In the genomic region with DNA sequence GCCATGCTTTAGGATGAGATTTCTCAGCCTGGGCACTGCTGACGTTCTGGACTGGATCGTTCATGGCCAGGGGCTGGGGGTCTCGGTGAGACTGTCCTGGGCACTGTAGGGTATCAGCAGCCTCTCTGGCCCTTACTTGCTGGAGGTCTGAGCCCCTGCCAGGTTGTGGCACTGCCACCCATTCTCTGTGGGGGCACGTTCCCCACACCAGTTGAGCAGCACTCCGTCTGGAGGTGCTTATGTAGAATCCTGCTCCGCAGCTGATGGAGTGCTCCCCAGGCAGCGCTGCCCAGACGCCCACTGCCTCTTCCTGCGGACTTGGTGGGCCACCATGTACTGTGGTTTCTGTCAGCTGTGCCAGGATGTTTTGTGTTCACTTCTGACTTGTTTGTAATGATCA, we compare ENCODE assay signal across 22 cellular contexts. TPM values are rescaled to one million over a fixed set of nuclear protein-coding genes. Genes with fewer than 3 reads are reported as not detected.
DNase-seq lines count a peak whose midpoint lies in the region; ATAC-seq, FAIRE-seq and TF ChIP-seq lines count a peak whose summit lies in the region.
"Had no signal": no experiment of that assay in that cellular context is flagged by ENCODE, and none has a peak within 500 bp of the region (broad histone marks: within the 10 kb centered on the region; RNA-seq: fewer than 3 reads in every experiment).

No MANE protein-coding gene starts in this region.

- 83% methylated on average over 6 of the region's 9 CpGs for WGBS in esophagus muscularis mucosa

- H3K4me3 ChIP-seq in cardiac muscle cell (no peak overlapping the region), ascending aorta (no peak overlapping the region), esophagus muscularis mucosa (no peak overlapping the region), gastrocnemius medialis (no peak overlapping the region)
- H3K4me3 ChIP-seq: HAP-1 had no signal

- H3K27me3 ChIP-seq in cardiac muscle cell (no peaks in the 10 kb centered on the region), ascending aorta (no peaks in the 10 kb centered on the region), esophagus muscularis mucosa (no peaks in the 10 kb centered on the region), gastrocnemius medialis (no peaks in the 10 kb centered on the region)

- DNase-seq in cardiac muscle cell (ENCODE audit: low read depth in 1 of 2, low spot score in 1 of 2) (no peak), Right ventricle myocardium inferior (ENCODE audit: missing footprints) (no peak), ascending aorta (ENCODE audit: low spot score in 2 of 2) (peak in 1 of 2 donors; percentile 53), esophagus muscularis mucosa (ENCODE audit: extremely low spot score) (peak; percentile 64), gastrocnemius medialis (no peak), hypothalamus (lab: John Stamatoyannopoulos, UW) (no peak), GM12891 (ENCODE audit: insufficient read length, low spot score) (no peak)
- DNase-seq: DMS79 treated with DMSO at 0.1 percent for 48 hours, MV-4-11, NCI-H1417 treated with DMSO at 0.1 percent for 48 hours, NCI-H187 treated with DMSO at 0.1 percent for 48 hours, NCI-H2227 treated with DMSO at 0.1 percent for 48 hours, NCI-H510A treated with DMSO at 0.1 percent for 48 hours, NCI-H774, SHP77 had no signal

- TF ChIP-seq CTCF in cardiac muscle cell (IDR thresholded peaks at IDR 0.05; ENCODE audit: low read depth, low read length) (no peak), ascending aorta (IDR thresholded peaks at IDR 0.05) (no peak), esophagus muscularis mucosa (IDR thresholded peaks at IDR 0.05) (no peak), gastrocnemius medialis (IDR thresholded peaks at IDR 0.05 in 4 of 5, conservative IDR thresholded peaks at IDR 0.05 in 1 of 5) (no peak)

- no peak for TF ChIP-seq EP300 in esophagus muscularis mucosa (IDR thresholded peaks at IDR 0.05)

- no peak for FAIRE-seq in GM12891 (lab: Jason Lieb, UNC)
- FAIRE-seq: RCC 7860 had no signal

- TF ChIP-seq POLR2A in esophagus muscularis mucosa (IDR thresholded peaks at IDR 0.05; ENCODE audit: low read depth) (no peak), gastrocnemius medialis (IDR thresholded peaks at IDR 0.05) (no peak), GM12891 (IDR thresholded peaks at IDR 0.05; ENCODE audit: low read depth, low read length) (no peak)

- in situ Hi-C loops in gastrocnemius medialis (cut with MboI; ENCODE audit: low sequenced_read_pairs in 4 of 4) = no loop called here

- H3K4me1 ChIP-seq in cardiac muscle cell (ENCODE audit: low read depth) (peaks cover 45% of the 10 kb centered on the region), ascending aorta (peaks cover 7 to 31% of the 10 kb centered on the region in 2 donors), esophagus muscularis mucosa (peaks cover 24 to 45% (median 27%) of the 10 kb centered on the region in 4 donors), gastrocnemius medialis (peaks cover 29 to 36% of the 10 kb centered on the region in 2 donors)

- H3K36me3 ChIP-seq in cardiac muscle cell = peaks cover 29% of the 10 kb centered on the region
- peaks cover 49 to 64% of the 10 kb centered on the region in 2 donors for H3K36me3 ChIP-seq in ascending aorta
- peaks cover 16 to 81% (median 70%) of the 10 kb centered on the region in 4 donors for H3K36me3 ChIP-seq in esophagus muscularis mucosa
- peaks cover 0 to 48% of the 10 kb centered on the region in 2 donors for H3K36me3 ChIP-seq in gastrocnemius medialis

- H3K27ac ChIP-seq in cardiac muscle cell = peak overlapping the region; percentile 21
- H3K27ac ChIP-seq in ascending aorta = peak overlapping the region; percentile 89 to 93
- no peak overlapping the region for H3K27ac ChIP-seq in esophagus muscularis mucosa (replicated peaks in 1 of 4)
- H3K27ac ChIP-seq in gastrocnemius medialis = peak overlapping the region; percentile 80 to 86 (median 82)
- H3K27ac ChIP-seq: 22Rv1, KMS-11 had no signal

- no peaks in the 10 kb centered on the region for H3K9me3 ChIP-seq in cardiac muscle cell (ENCODE audit: low read depth)
- no peaks in the 10 kb centered on the region for H3K9me3 ChIP-seq in ascending aorta
- no peaks in the 10 kb centered on the region for H3K9me3 ChIP-seq in esophagus muscularis mucosa
- no peaks in the 10 kb centered on the region for H3K9me3 ChIP-seq in gastrocnemius medialis
- H3K9me3 ChIP-seq: HAP-1 had no signal

- intact Hi-C loops in Right ventricle myocardium inferior (cut with DNase I) (loop anchor here (2.0 kb wide), 1 partner anchor 26 kb away; no protein-coding TSS in a partner anchor), ascending aorta (cut with DNase I) (no loop called here), esophagus muscularis mucosa (cut with DNase I) (no loop called here), gastrocnemius medialis (cut with DNase I; ENCODE audit: low total_unique reads) (no loop called here)

- ATAC-seq in Right ventricle myocardium inferior (no peak), gastrocnemius medialis (no peak), GM21390 (IDR thresholded peaks at IDR 0.05; ENCODE audit: unreplicated experiment) (no peak)

TF ChIP-seq in GM12891, 5 proteins besides CTCF, POLR2A, EP300 and RAD21:
- TF ChIP-seq PAX5 (IDR thresholded peaks at IDR 0.05; ENCODE audit: insufficient read depth, low read length, severe bottlenecking) (no peak), POLR2AphosphoS5 (IDR thresholded peaks at IDR 0.05; ENCODE audit: low read depth, low read length) (no peak), SPI1 (IDR thresholded peaks at IDR 0.05; ENCODE audit: low read depth, low read length) (no peak), TAF1 (IDR thresholded peaks at IDR 0.05; ENCODE audit: low read depth, low read length) (no peak), POU2F2 (IDR thresholded peaks at IDR 0.05; ENCODE audit: low read depth, low read length) (no peak)

RNA-seq across cellular contexts. Expression of a gene that starts 41.2 kb away (rescaled TPM):
- total RNA-seq in cardiac muscle cell (not detected in 2 replicates), Right ventricle myocardium inferior (not detected), ascending aorta (not detected), esophagus muscularis mucosa (under 1 TPM in 2 of 4 donors, not detected in 2; 0.83 to 0.99 TPM), gastrocnemius medialis (1 to 10 TPM in 2 of 4 donors, not detected in 2; 1.1 to 3.4 TPM)
- polyA plus RNA-seq in cardiac muscle cell = not detected in 2 replicates
- 0.68 TPM for polyA plus RNA-seq in GM12891 (2012; ENCODE audit: low read depth, missing spikeins)
- total RNA-seq: G401, OCI-LY7 had no signal

Comparison
In these comparisons a context has a peak if more than half of its experiments do, and no peak if none do; other contexts are left out.
1. H3K27ac ChIP-seq: peak in cardiac muscle cell (single experiment), ascending aorta (2 of 2) and gastrocnemius medialis (4 of 4); none in esophagus muscularis mucosa (0 of 4).